In the genomic region with DNA sequence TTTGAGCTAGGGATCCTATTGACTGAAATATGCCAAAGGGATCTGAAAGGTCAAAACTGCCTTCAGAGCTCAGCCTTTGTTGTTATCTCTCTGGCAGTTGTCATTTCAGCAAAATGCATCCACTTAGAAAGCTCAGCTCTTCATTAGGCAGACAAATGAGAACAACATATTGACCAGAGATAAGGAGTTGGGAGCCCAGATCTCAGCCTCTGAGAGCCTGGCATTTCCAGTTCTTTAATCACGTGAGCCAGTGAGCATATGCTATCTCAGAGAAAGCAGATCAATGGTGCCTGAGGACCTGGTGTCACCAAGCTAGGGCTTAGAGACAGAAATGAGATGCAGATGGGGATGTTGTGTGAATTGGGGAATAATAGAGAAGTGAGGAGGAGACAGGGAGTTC, we compare ENCODE assay signal across 2 cellular contexts.
A peak's percentile ranks its signal among the peaks of the same experiment; 100 is the strongest.
TF ChIP-seq lines count a peak whose summit lies in the region.

No MANE protein-coding gene starts in this region.

TF ChIP-seq in SK-N-SH, 30 proteins besides CTCF, POLR2A, EP300 and RAD21 (continued from another document):
- TF ChIP-seq, protein P1, sequence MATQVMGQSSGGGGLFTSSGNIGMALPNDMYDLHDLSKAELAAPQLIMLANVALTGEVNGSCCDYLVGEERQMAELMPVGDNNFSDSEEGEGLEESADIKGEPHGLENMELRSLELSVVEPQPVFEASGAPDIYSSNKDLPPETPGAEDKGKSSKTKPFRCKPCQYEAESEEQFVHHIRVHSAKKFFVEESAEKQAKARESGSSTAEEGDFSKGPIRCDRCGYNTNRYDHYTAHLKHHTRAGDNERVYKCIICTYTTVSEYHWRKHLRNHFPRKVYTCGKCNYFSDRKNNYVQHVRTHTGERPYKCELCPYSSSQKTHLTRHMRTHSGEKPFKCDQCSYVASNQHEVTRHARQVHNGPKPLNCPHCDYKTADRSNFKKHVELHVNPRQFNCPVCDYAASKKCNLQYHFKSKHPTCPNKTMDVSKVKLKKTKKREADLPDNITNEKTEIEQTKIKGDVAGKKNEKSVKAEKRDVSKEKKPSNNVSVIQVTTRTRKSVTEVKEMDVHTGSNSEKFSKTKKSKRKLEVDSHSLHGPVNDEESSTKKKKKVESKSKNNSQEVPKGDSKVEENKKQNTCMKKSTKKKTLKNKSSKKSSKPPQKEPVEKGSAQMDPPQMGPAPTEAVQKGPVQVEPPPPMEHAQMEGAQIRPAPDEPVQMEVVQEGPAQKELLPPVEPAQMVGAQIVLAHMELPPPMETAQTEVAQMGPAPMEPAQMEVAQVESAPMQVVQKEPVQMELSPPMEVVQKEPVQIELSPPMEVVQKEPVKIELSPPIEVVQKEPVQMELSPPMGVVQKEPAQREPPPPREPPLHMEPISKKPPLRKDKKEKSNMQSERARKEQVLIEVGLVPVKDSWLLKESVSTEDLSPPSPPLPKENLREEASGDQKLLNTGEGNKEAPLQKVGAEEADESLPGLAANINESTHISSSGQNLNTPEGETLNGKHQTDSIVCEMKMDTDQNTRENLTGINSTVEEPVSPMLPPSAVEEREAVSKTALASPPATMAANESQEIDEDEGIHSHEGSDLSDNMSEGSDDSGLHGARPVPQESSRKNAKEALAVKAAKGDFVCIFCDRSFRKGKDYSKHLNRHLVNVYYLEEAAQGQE (IDR thresholded peaks at IDR 0.05; ENCODE audit: low read depth, low read length), result no peak
- TF ChIP-seq GABPA (IDR thresholded peaks at IDR 0.05; ENCODE audit: low read depth) (no peak), TCF12 (IDR thresholded peaks at IDR 0.05) (no peak), GATA2 (CRISPR knock-in tag; IDR thresholded peaks at IDR 0.05) (peak; percentile 77), FOSL2 (IDR thresholded peaks at IDR 0.05; ENCODE audit: borderline replicate concordance, low read depth) (no peak), FOXM1 (IDR thresholded peaks at IDR 0.05; ENCODE audit: low read depth) (no peak), NFIC (IDR thresholded peaks at IDR 0.05; ENCODE audit: borderline replicate concordance) (no peak), JUND (IDR thresholded peaks at IDR 0.05) (no peak)
- TF ChIP-seq, protein P2, sequence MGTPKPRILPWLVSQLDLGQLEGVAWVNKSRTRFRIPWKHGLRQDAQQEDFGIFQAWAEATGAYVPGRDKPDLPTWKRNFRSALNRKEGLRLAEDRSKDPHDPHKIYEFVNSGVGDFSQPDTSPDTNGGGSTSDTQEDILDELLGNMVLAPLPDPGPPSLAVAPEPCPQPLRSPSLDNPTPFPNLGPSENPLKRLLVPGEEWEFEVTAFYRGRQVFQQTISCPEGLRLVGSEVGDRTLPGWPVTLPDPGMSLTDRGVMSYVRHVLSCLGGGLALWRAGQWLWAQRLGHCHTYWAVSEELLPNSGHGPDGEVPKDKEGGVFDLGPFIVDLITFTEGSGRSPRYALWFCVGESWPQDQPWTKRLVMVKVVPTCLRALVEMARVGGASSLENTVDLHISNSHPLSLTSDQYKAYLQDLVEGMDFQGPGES (IDR thresholded peaks at IDR 0.05; ENCODE audit: low read depth, low read length), result no peak
- TF ChIP-seq, protein P3, sequence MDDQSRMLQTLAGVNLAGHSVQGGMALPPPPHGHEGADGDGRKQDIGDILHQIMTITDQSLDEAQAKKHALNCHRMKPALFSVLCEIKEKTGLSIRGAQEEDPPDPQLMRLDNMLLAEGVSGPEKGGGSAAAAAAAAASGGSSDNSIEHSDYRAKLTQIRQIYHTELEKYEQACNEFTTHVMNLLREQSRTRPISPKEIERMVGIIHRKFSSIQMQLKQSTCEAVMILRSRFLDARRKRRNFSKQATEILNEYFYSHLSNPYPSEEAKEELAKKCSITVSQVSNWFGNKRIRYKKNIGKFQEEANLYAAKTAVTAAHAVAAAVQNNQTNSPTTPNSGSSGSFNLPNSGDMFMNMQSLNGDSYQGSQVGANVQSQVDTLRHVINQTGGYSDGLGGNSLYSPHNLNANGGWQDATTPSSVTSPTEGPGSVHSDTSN (IDR thresholded peaks at IDR 0.05), result no peak
- TF ChIP-seq, protein P4, sequence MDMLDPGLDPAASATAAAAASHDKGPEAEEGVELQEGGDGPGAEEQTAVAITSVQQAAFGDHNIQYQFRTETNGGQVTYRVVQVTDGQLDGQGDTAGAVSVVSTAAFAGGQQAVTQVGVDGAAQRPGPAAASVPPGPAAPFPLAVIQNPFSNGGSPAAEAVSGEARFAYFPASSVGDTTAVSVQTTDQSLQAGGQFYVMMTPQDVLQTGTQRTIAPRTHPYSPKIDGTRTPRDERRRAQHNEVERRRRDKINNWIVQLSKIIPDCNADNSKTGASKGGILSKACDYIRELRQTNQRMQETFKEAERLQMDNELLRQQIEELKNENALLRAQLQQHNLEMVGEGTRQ (IDR thresholded peaks at IDR 0.05; ENCODE audit: borderline replicate concordance, low read depth, low read length), result no peak

TF ChIP-seq in SK-N-SH treated with all-trans-retinoic acid at 6 μM for 48 hours, 23 proteins besides CTCF, POLR2A, EP300 and RAD21 (continued from another document):
- TF ChIP-seq ZFP3 (CRISPR knock-in tag; IDR thresholded peaks at IDR 0.05), result no peak
- TF ChIP-seq TOX (CRISPR knock-in tag; IDR thresholded peaks at IDR 0.05; ENCODE audit: borderline replicate concordance), result no peak
TF ChIP-seq in SK-N-SH treated with all-trans-retinoic acid at 6 μM for 48 hours: peak in this region for 0.
